In the genomic region with DNA sequence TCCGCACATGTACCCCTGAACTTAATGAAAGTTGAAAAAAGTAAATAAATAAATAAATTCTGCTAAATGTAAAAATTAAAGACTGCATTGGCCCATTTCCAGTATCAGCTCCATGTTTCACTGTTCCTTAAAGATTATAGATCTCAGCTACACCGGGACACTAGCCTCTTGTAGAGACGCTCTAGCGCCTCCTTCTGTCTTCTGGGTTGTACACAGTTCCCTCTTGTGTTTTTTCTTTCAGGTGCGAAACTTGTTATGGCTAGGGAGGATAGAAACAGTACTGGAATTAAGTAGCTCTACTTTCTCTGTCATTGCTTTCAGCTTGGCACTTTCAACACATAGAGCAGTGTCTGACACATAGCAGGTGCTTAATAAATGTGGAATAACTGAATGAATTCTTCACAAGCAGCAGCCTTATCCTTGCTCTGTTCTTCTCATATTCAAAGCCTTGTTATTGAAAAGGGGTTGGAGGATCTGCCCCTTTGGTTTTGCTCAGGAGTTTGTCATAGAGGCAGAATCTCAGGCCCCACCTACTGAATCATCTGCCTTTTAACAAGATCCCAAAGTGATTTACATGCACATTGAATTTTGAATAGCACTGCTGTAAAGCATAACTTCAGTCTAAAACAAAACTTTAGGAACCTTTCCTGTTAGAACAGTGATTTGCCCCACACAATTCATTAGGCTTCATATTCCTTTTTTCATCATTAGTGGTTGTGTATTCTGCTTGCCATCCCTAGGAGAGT, we compare ENCODE assay signal across 1 cellular context.
TF ChIP-seq lines count a peak whose summit lies in the region.

No MANE protein-coding gene starts in this region.

TF ChIP-seq in WTC11, 78 proteins besides CTCF, POLR2A, EP300 and RAD21:
- TF ChIP-seq TEAD1 (CRISPR knock-in tag; IDR thresholded peaks at IDR 0.05) = no peak
- TF ChIP-seq SMAD3 (CRISPR knock-in tag; IDR thresholded peaks at IDR 0.05; ENCODE audit: borderline replicate concordance) = no peak
- TF ChIP-seq USF1 (CRISPR knock-in tag; IDR thresholded peaks at IDR 0.05) = no peak
- TF ChIP-seq NR3C1 (CRISPR knock-in tag; conservative IDR thresholded peaks at IDR 0.05; ENCODE audit: low read depth) = no peak
- TF ChIP-seq ARID4B (CRISPR knock-in tag; IDR thresholded peaks at IDR 0.05; ENCODE audit: borderline replicate concordance) = no peak
- no peak for TF ChIP-seq KAT7 (CRISPR knock-in tag; IDR thresholded peaks at IDR 0.05; ENCODE audit: borderline replicate concordance)
- TF ChIP-seq, protein P1, sequence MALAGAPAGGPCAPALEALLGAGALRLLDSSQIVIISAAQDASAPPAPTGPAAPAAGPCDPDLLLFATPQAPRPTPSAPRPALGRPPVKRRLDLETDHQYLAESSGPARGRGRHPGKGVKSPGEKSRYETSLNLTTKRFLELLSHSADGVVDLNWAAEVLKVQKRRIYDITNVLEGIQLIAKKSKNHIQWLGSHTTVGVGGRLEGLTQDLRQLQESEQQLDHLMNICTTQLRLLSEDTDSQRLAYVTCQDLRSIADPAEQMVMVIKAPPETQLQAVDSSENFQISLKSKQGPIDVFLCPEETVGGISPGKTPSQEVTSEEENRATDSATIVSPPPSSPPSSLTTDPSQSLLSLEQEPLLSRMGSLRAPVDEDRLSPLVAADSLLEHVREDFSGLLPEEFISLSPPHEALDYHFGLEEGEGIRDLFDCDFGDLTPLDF (CRISPR knock-in tag; IDR thresholded peaks at IDR 0.05) = no peak
- no peak for TF ChIP-seq FOXP4 (CRISPR knock-in tag; IDR thresholded peaks at IDR 0.05)
- TF ChIP-seq, protein P2, sequence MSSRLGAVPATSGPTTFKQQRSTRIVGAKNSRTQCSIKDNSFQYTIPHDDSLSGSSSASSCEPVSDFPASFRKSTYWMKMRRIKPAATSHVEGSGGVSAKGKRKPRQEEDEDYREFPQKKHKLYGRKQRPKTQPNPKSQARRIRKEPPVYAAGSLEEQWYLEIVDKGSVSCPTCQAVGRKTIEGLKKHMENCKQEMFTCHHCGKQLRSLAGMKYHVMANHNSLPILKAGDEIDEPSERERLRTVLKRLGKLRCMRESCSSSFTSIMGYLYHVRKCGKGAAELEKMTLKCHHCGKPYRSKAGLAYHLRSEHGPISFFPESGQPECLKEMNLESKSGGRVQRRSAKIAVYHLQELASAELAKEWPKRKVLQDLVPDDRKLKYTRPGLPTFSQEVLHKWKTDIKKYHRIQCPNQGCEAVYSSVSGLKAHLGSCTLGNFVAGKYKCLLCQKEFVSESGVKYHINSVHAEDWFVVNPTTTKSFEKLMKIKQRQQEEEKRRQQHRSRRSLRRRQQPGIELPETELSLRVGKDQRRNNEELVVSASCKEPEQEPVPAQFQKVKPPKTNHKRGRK (CRISPR knock-in tag; IDR thresholded peaks at IDR 0.05; ENCODE audit: borderline replicate concordance) = no peak
- no peak for TF ChIP-seq TCF7 (CRISPR knock-in tag; IDR thresholded peaks at IDR 0.05; ENCODE audit: low read depth)
- TF ChIP-seq, protein P3, sequence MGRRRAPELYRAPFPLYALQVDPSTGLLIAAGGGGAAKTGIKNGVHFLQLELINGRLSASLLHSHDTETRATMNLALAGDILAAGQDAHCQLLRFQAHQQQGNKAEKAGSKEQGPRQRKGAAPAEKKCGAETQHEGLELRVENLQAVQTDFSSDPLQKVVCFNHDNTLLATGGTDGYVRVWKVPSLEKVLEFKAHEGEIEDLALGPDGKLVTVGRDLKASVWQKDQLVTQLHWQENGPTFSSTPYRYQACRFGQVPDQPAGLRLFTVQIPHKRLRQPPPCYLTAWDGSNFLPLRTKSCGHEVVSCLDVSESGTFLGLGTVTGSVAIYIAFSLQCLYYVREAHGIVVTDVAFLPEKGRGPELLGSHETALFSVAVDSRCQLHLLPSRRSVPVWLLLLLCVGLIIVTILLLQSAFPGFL (CRISPR knock-in tag; IDR thresholded peaks at IDR 0.05; ENCODE audit: borderline replicate concordance) = no peak
- TF ChIP-seq EMX1 (CRISPR knock-in tag; IDR thresholded peaks at IDR 0.05) = no peak
- no peak for TF ChIP-seq ELF4 (CRISPR knock-in tag; IDR thresholded peaks at IDR 0.05; ENCODE audit: low read depth)
- TF ChIP-seq CDX4 (CRISPR knock-in tag; IDR thresholded peaks at IDR 0.05; ENCODE audit: borderline replicate concordance) = no peak
